ENCODE assay signal across 25 cellular contexts in the genomic region with DNA sequence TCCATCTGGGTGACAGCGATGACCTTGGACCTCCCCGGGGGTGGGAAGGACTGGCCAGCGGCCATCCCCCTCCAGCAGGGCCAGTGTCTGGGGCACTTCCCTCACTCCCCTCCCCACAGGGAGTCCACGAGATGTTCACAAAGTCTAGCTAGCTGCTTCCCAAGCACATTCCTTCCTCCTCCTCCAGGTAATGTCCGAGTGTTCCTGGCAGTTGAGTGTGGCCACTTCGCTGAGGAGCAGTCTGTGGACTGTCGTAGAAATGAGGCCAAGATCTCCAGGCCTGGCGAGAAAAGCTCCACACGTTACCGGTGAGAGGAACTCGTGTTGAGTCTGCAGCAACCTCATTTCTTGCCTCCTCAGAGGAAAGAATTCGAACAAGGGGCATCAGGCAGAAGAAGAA.
DNase-seq lines count a peak whose midpoint lies in the region; ATAC-seq and TF ChIP-seq lines count a peak whose summit lies in the region.
"Had no signal": no experiment of that assay in that cellular context is flagged by ENCODE, and none has a peak within 500 bp of the region (broad histone marks: within the 10 kb centered on the region; RNA-seq: fewer than 3 reads in every experiment).

No MANE protein-coding gene starts in this region.

- TF ChIP-seq CTCF in chondrocyte (IDR thresholded peaks at IDR 0.05) = no peak
- TF ChIP-seq CTCF in lower lobe of right lung (IDR thresholded peaks at IDR 0.05) = no peak
- no peak for TF ChIP-seq CTCF in type B pancreatic cell (conservative IDR thresholded peaks at IDR 0.05)

- H3K4me1 ChIP-seq in lower lobe of right lung = no peaks in the 10 kb centered on the region

- H3K27me3 ChIP-seq in lower lobe of right lung (ENCODE audit: low read depth) = peaks cover 18% of the 10 kb centered on the region

- H3K9me3 ChIP-seq in lower lobe of right lung = no peaks in the 10 kb centered on the region

- DNase-seq in activated CD8-positive, alpha-beta memory T cell treated with anti-CD3 and anti-CD28 coated beads for 24 hours = peak; percentile 26
- no peak for DNase-seq in activated CD8-positive, alpha-beta memory T cell treated with anti-CD3 and anti-CD28 coated beads, Interleukin-2, amount 50 U/mL, for 48 hours
- DNase-seq in chondrocyte (ENCODE audit: low spot score) = peak; percentile 25
- DNase-seq in lower lobe of right lung = peak; percentile 7
- DNase-seq in type B pancreatic cell (ENCODE audit: extremely low spot score, unreplicated experiment) = peak; percentile 52
- DNase-seq in left colon = no peak
- DNase-seq in posterior vena cava (ENCODE audit: low spot score) = no peak
- DNase-seq: CD8-positive, alpha-beta T cell; DMS 273 treated with DMSO at 0.1 percent for 48 hours; DMS79; EL; GDM1; NCI-H1048; NCI-H1417; NCI-H1694; NCI-H2081; NCI-H2227 treated with DMSO at 0.1 percent for 48 hours; NCI-H526 treated with DMSO at 0.1 percent for 48 hours; SHP77 treated with DMSO at 0.1 percent for 48 hours had no signal

- H3K9me3 Mint-ChIP-seq in chondrocyte (ENCODE audit: low read depth) (peaks cover 4% of the 10 kb centered on the region), type B pancreatic cell (no peaks in the 10 kb centered on the region)
- H3K9me3 Mint-ChIP-seq: CD8-positive, alpha-beta T cell had no signal

- H3K27ac Mint-ChIP-seq in chondrocyte (ENCODE audit: unreplicated experiment) (no peak overlapping the region), type B pancreatic cell (no peak overlapping the region)
- H3K27ac Mint-ChIP-seq: B cell; CD8-positive, alpha-beta T cell had no signal

- H3K27me3 Mint-ChIP-seq in chondrocyte (ENCODE audit: low read depth) = peaks cover 18% of the 10 kb centered on the region
- H3K27me3 Mint-ChIP-seq in type B pancreatic cell = peaks cover 18% of the 10 kb centered on the region

- H3K36me3 ChIP-seq in lower lobe of right lung = no peaks in the 10 kb centered on the region

- H3K36me3 Mint-ChIP-seq in chondrocyte (ENCODE audit: low read depth) (no peaks in the 10 kb centered on the region), type B pancreatic cell (no peaks in the 10 kb centered on the region)
- H3K36me3 Mint-ChIP-seq: CD8-positive, alpha-beta T cell had no signal

- H3K4me1 Mint-ChIP-seq in chondrocyte (ENCODE audit: low read depth) (peaks cover 13% of the 10 kb centered on the region), type B pancreatic cell (ENCODE audit: unreplicated experiment) (no peaks in the 10 kb centered on the region)
- H3K4me1 Mint-ChIP-seq: B cell had no signal

- no peak overlapping the region for H3K4me3 ChIP-seq in lower lobe of right lung
- H3K4me3 ChIP-seq: GM12878 had no signal

- no peak overlapping the region for H3K4me3 Mint-ChIP-seq in chondrocyte (ENCODE audit: unreplicated experiment)
- no peak overlapping the region for H3K4me3 Mint-ChIP-seq in type B pancreatic cell
- H3K4me3 Mint-ChIP-seq: B cell; CD8-positive, alpha-beta T cell had no signal

- ATAC-seq in lower lobe of right lung = no peak
- no peak for ATAC-seq in left colon
- ATAC-seq: CD8-positive, alpha-beta T cell; GM12878; HCT116 had no signal

- H3K27ac ChIP-seq in lower lobe of right lung = no peak overlapping the region
- H3K27ac ChIP-seq: 22Rv1, C4-2B, RWPE1 had no signal

- intact Hi-C loops in lower lobe of right lung (cut with DNase I) (no loop called here), left colon (cut with DNase I, micrococcal nuclease) (no loop called here), posterior vena cava (cut with DNase I) (no loop called here)

Comparison
In these comparisons a context has a peak if more than half of its experiments do, and no peak if none do; other contexts are left out.
1. DNase-seq: peak in activated CD8-positive, alpha-beta memory T cell treated with anti-CD3 and anti-CD28 coated beads for 24 hours (single experiment), chondrocyte (single experiment), lower lobe of right lung (single experiment) and type B pancreatic cell (single experiment); none in activated CD8-positive, alpha-beta memory T cell treated with anti-CD3 and anti-CD28 coated beads, Interleukin-2, amount 50 U/mL, for 48 hours (single experiment), left colon (0 of 2) and posterior vena cava (single experiment).